In the genomic region with DNA sequence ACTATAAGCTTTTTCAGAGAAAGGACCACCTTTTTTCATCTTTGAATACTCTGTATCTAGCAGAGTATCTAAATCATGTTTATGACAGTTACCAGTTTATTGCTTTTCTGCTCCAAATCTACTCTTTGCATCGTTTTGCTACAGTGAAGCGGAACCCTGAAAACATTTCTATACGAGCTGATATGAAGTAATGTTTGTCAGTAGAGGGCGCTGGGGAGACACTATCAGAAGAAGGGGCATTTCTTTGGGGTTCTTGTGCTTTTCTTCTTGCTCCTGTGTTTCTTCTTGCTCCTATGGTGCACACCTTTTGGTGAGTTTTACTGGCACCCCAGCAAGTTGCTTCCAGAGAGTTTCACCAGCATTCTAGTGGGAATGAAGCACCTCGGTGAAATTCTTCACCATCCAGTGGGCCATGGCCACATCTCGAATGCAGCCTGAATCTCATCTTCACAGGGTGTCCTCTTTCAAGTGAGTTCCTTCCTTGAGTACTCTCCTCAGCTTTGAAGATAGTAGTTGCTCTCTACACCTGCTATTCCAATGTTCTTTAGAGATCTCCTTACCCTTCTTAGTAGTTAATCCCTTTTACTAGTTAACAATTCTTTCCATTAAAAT, we compare ENCODE assay signal across 9 cellular contexts.
A peak's percentile ranks its signal among the peaks of the same experiment; 100 is the strongest.
DNase-seq lines count a peak whose midpoint lies in the region; ATAC-seq, FAIRE-seq and TF ChIP-seq lines count a peak whose summit lies in the region.
"Had no signal": no experiment of that assay in that cellular context is flagged by ENCODE, and none has a peak within 500 bp of the region (broad histone marks: within the 10 kb centered on the region; RNA-seq: fewer than 3 reads in every experiment).

No MANE protein-coding gene starts in this region.

- no peak overlapping the region for H3K27ac ChIP-seq in OCI-LY3 (ENCODE audit: low read length)
- no peak overlapping the region for H3K27ac ChIP-seq in endothelial cell of umbilical vein (ENCODE audit: insufficient read depth, low read depth, low read length)

- no peak overlapping the region for H3K9ac ChIP-seq in OCI-LY3 (ENCODE audit: low read length)
- H3K9ac ChIP-seq in endothelial cell of umbilical vein (replicated peaks; ENCODE audit: extremely low read depth, insufficient read depth, low read length), result no peak overlapping the region

- CTCF ChIA-PET in GM10248 (lab: Yijun Ruan, JAX) (interaction anchor here (1.1 to 3.7 kb wide), 3 partner anchors 9 to 24 kb away, joined by 3 to 12 read pairs (median 10); no protein-coding TSS in a partner anchor), endothelial cell of umbilical vein (lab: Charles Lee) (interaction anchor here (0.8 to 3.3 kb wide), 21 partner anchors 9 to 400 kb away, joined by 3 to 40 read pairs (median 6); no protein-coding TSS in a partner anchor)

- H3K4me1 ChIP-seq in OCI-LY3 (ENCODE audit: low read length) (peaks cover 31% of the 10 kb centered on the region), endothelial cell of umbilical vein (ENCODE audit: control insufficient read depth, extremely low read depth, insufficient read depth, low read length) (no peaks in the 10 kb centered on the region)

- no TSS peak for BruUV-seq in endothelial cell of umbilical vein (replicated peaks; lab: Mats Ljungman, UMichigan)

- intact Hi-C loops in endothelial cell of umbilical vein (cut with micrococcal nuclease), result loop anchor here (1.0 kb wide), 1 partner anchor 112 kb away; no protein-coding TSS in a partner anchor

- H4K20me1 ChIP-seq in OCI-LY3 (ENCODE audit: insufficient read depth, low read length), result no peaks in the 10 kb centered on the region
- H4K20me1 ChIP-seq in endothelial cell of umbilical vein (replicated peaks; ENCODE audit: control insufficient read depth, extremely low read depth, insufficient read depth, low read length), result no peaks in the 10 kb centered on the region

- TF ChIP-seq CTCF in GM10248 (IDR thresholded peaks at IDR 0.05; ENCODE audit: control extremely low read depth, extremely low read depth, low read depth, missing control alignments) (peak; percentile 12), OCI-LY3 (IDR thresholded peaks at IDR 0.05; ENCODE audit: low read depth, low read length) (peak; percentile 61), endothelial cell of umbilical vein (IDR thresholded peaks at IDR 0.05; ENCODE audit: extremely low read depth in 1 of 2, insufficient read depth in 1 of 2, low read depth in 1 of 2, low read length in 2 of 2) (peak; percentile 49 to 59)

- no peak overlapping the region for H3K4me3 ChIP-seq in OCI-LY3 (ENCODE audit: low read length)
- no peak overlapping the region for H3K4me3 ChIP-seq in endothelial cell of umbilical vein (replicated peaks in 1 of 3; ENCODE audit: insufficient read depth in 1 of 3, low read depth in 1 of 3, low read length in 3 of 3)

- H3K36me3 ChIP-seq in OCI-LY3 (replicated peaks; ENCODE audit: low read depth, low read length) (no peaks in the 10 kb centered on the region), endothelial cell of umbilical vein (ENCODE audit: control insufficient read depth in 2 of 2, extremely low read depth in 1 of 2, insufficient read depth in 2 of 2, low read length in 2 of 2) (no peaks in the 10 kb centered on the region)

- H3K9me3 ChIP-seq in OCI-LY3 (ENCODE audit: insufficient read depth, low read length) (no peaks in the 10 kb centered on the region), endothelial cell of umbilical vein (replicated peaks; ENCODE audit: control insufficient read depth, insufficient read depth, low read length) (no peaks in the 10 kb centered on the region)

- no peak for TF ChIP-seq POLR2A in endothelial cell of umbilical vein (IDR thresholded peaks at IDR 0.05; ENCODE audit: low read depth, low read length)

- dilution Hi-C loops in endothelial cell of umbilical vein (cut with MboI; ENCODE audit: extremely low pct_ligation_motif_present, low sequenced_read_pairs), result no loop called here

- no peak overlapping the region for H3K4me2 ChIP-seq in OCI-LY3 (ENCODE audit: low read length)
- H3K4me2 ChIP-seq in endothelial cell of umbilical vein (ENCODE audit: insufficient read depth, low read length), result no peak overlapping the region

- no peak overlapping the region for H3K27ac Mint-ChIP-seq in T-helper 2 cell treated with Interferon-gamma antibody and Interleukin-4, amounts not matched to agents 5 μg/mL and 100 μg/mL, for 36 hours

- no peak overlapping the region for H3K4me3 Mint-ChIP-seq in T-helper 2 cell treated with Interferon-gamma antibody and Interleukin-4, amounts not matched to agents 5 μg/mL and 100 μg/mL, for 36 hours

- peak; percentile 57 for FAIRE-seq in endothelial cell of umbilical vein (lab: Jason Lieb, UNC)
- FAIRE-seq: islet of Langerhans had no signal

- H3K36me3 Mint-ChIP-seq in T-helper 2 cell treated with Interferon-gamma antibody and Interleukin-4, amounts not matched to agents 5 μg/mL and 100 μg/mL, for 36 hours (ENCODE audit: low read depth), result no peaks in the 10 kb centered on the region

- H3K4me1 Mint-ChIP-seq in T-helper 2 cell treated with Interferon-gamma antibody and Interleukin-4, amounts not matched to agents 5 μg/mL and 100 μg/mL, for 36 hours (ENCODE audit: low read depth), result peaks cover 5% of the 10 kb centered on the region

- DNase-seq in AML-193 (lab: John Stamatoyannopoulos, UW) (peak; percentile 11 to 24), GM10248 (ENCODE audit: extremely low spot score) (peak; percentile 23), endothelial cell of umbilical vein (ENCODE audit: low read depth, low spot score) (peak; percentile 49), DMS153 (lab: John Stamatoyannopoulos, UW) (no peak)
- DNase-seq in stimulated activated CD4-positive, alpha-beta T cell treated with anti-CD3 and anti-CD28 coated beads, Interleukin-4, amount 100 ng/mL, for 24 hours, result peak; percentile 17
- no peak for DNase-seq in T-helper 2 cell treated with Interferon-gamma antibody and Interleukin-4, amounts not matched to agents 5 μg/mL and 100 μg/mL, for 36 hours (ENCODE audit: low spot score)

- peaks cover 18% of the 10 kb centered on the region; the same call in 1 of the 2 replicates for H3K27me3 ChIP-seq in OCI-LY3 (ENCODE audit: low read depth, low read length)
- peaks cover 6 to 18% of the 10 kb centered on the region in 2 experiments for H3K27me3 ChIP-seq in endothelial cell of umbilical vein (ENCODE audit: control insufficient read depth in 2 of 2, insufficient read depth in 2 of 2, low read length in 2 of 2)

- no peaks in the 10 kb centered on the region for H3K9me1 ChIP-seq in endothelial cell of umbilical vein (replicated peaks; ENCODE audit: control insufficient read depth, extremely low read depth, insufficient read depth, low read length)

- peaks cover 38% of the 10 kb centered on the region for H3K27me3 Mint-ChIP-seq in T-helper 2 cell treated with Interferon-gamma antibody and Interleukin-4, amounts not matched to agents 5 μg/mL and 100 μg/mL, for 36 hours (ENCODE audit: low read depth)

- H2AFZ ChIP-seq in OCI-LY3 (ENCODE audit: low read depth, low read length) (no peak overlapping the region), endothelial cell of umbilical vein (ENCODE audit: low read depth, low read length) (no peak overlapping the region)

- ATAC-seq in GM21526 (IDR thresholded peaks at IDR 0.05; ENCODE audit: low FRiP score, unreplicated experiment), result no peak

- POLR2A ChIA-PET in GM10248 (lab: Yijun Ruan, JAX), result no interaction called here
- POLR2A ChIA-PET in endothelial cell of umbilical vein (lab: Charles Lee), result no interaction called here

- H3K79me2 ChIP-seq in OCI-LY3 (ENCODE audit: low read length) (no peaks in the 10 kb centered on the region), endothelial cell of umbilical vein (ENCODE audit: control insufficient read depth, insufficient read depth, low read length) (no peaks in the 10 kb centered on the region)

- no peaks in the 10 kb centered on the region for H3K9me3 Mint-ChIP-seq in T-helper 2 cell treated with Interferon-gamma antibody and Interleukin-4, amounts not matched to agents 5 μg/mL and 100 μg/mL, for 36 hours

TF ChIP-seq in endothelial cell of umbilical vein, 7 proteins besides CTCF, POLR2A, EP300 and RAD21:
- TF ChIP-seq FOS (IDR thresholded peaks at IDR 0.05; ENCODE audit: borderline replicate concordance, insufficient read depth, low read length), result no peak
- no peak for TF ChIP-seq JUN (IDR thresholded peaks at IDR 0.05; ENCODE audit: borderline replicate concordance, insufficient read depth, insufficient read length, low read depth)
- no peak for TF ChIP-seq EZH2 (IDR thresholded peaks at IDR 0.05; ENCODE audit: borderline replicate concordance, low read depth, low read length, severe bottlenecking)
- TF ChIP-seq MAX (IDR thresholded peaks at IDR 0.05; ENCODE audit: insufficient read depth, insufficient read length), result no peak
- TF ChIP-seq GATA2 (IDR thresholded peaks at IDR 0.05; ENCODE audit: insufficient read depth, insufficient read length, low read depth, low read length), result no peak
- no peak for TF ChIP-seq POLR2AphosphoS5 (IDR thresholded peaks at IDR 0.05; ENCODE audit: insufficient read depth, low read depth, low read length)
- no peak for TF ChIP-seq MYC (IDR thresholded peaks at IDR 0.05; ENCODE audit: low read depth, low read length)

Comparison
In these comparisons a context has a peak if more than half of its experiments do, and no peak if none do; other contexts are left out.
1. DNase-seq: peak in AML-193 (2 of 2), GM10248 (single experiment), endothelial cell of umbilical vein (single experiment) and stimulated activated CD4-positive, alpha-beta T cell treated with anti-CD3 and anti-CD28 coated beads, Interleukin-4, amount 100 ng/mL, for 24 hours (single experiment); none in T-helper 2 cell treated with Interferon-gamma antibody and Interleukin-4, amounts not matched to agents 5 μg/mL and 100 μg/mL, for 36 hours (single experiment) and DMS153 (single experiment).
2. Peak in every context shown above with its lines, with median percentiles within 50 percentile points of each other: CTCF ChIP-seq.